In genomic region chr2:207291287-207292249, GRCh38 we compare ENCODE assay signal across 16 cellular contexts.
DNase-seq lines count a peak whose midpoint lies in the region; ATAC-seq and TF ChIP-seq lines count a peak whose summit lies in the region.
"Had no signal": no experiment of that assay in that cellular context is flagged by ENCODE, and none has a peak within 500 bp of the region (broad histone marks: within the 10 kb centered on the region; RNA-seq: fewer than 3 reads in every experiment).

No MANE protein-coding gene starts in this region.

- peaks cover 8 to 18% of the 10 kb centered on the region in 2 donors for H3K27me3 Mint-ChIP-seq in natural killer cell treated with Interleukin-12 subunit alpha and Interleukin-12 subunit beta and Interleukin-15 and Interleukin-18, amount 100 ng/mL, for 72 hours
- H3K27me3 Mint-ChIP-seq in natural killer cell (ENCODE audit: low read depth in 2 of 2), result peaks cover 3 to 20% of the 10 kb centered on the region in 2 donors
- no peaks in the 10 kb centered on the region for H3K27me3 Mint-ChIP-seq in stimulated activated naive B cell treated with anti-CD40 and anti-IgM and Interleukin-4, amounts not matched to agents 10 μg/mL and 1 μg/mL and 100 μg/mL, for 72 hours
- H3K27me3 Mint-ChIP-seq: central memory CD8-positive, alpha-beta T cell had no signal

- no peak for DNase-seq in natural killer cell treated with Interleukin-12 subunit alpha and Interleukin-12 subunit beta and Interleukin-15 and Interleukin-18, amount 100 ng/mL, for 72 hours (ENCODE audit: low spot score)
- DNase-seq in natural killer cell (no peak), posterior cingulate gyrus (no peak), NCI-H2081 (lab: John Stamatoyannopoulos, UW) (no peak)
- no peak for DNase-seq in stimulated activated naive B cell treated with anti-CD40 and anti-IgM and Interleukin-4, amounts not matched to agents 10 μg/mL and 1 μg/mL and 100 μg/mL, for 72 hours
- DNase-seq: amniotic stem cell; CD8-positive, alpha-beta memory T cell; DMS79 treated with DMSO at 0.1 percent for 48 hours; effector memory CD8-positive, alpha-beta T cell; NCI-H1092; pancreas; T1000 had no signal

- H3K4me1 Mint-ChIP-seq in natural killer cell treated with Interleukin-12 subunit alpha and Interleukin-12 subunit beta and Interleukin-15 and Interleukin-18, amount 100 ng/mL, for 72 hours (ENCODE audit: low read depth in 2 of 2), result peaks cover 6 to 24% of the 10 kb centered on the region in 2 donors
- H3K4me1 Mint-ChIP-seq in natural killer cell, result no peaks in the 10 kb centered on the region
- peaks cover 28 to 34% of the 10 kb centered on the region in 2 donors for H3K4me1 Mint-ChIP-seq in stimulated activated naive B cell treated with anti-CD40 and anti-IgM and Interleukin-4, amounts not matched to agents 10 μg/mL and 1 μg/mL and 100 μg/mL, for 72 hours
- H3K4me1 Mint-ChIP-seq: CD8-positive, alpha-beta memory T cell; central memory CD8-positive, alpha-beta T cell had no signal

- peak in 1 of 2 donors; percentile 69 for ATAC-seq in natural killer cell treated with Interleukin-12 subunit alpha and Interleukin-12 subunit beta and Interleukin-15 and Interleukin-18, amount 100 ng/mL, for 72 hours
- no peak for ATAC-seq in natural killer cell
- ATAC-seq in GM21717 (IDR thresholded peaks at IDR 0.05; ENCODE audit: unreplicated experiment), result peak; percentile 55
- peak; percentile 37 for ATAC-seq in HG03342 (IDR thresholded peaks at IDR 0.05; ENCODE audit: unreplicated experiment)
- ATAC-seq in stimulated activated naive B cell treated with anti-CD40 and anti-IgM and Interleukin-4, amounts not matched to agents 10 μg/mL and 1 μg/mL and 100 μg/mL, for 72 hours (replicated peaks), result peak; percentile 41 to 48
- no peak for ATAC-seq in HG02623 (IDR thresholded peaks at IDR 0.05; ENCODE audit: unreplicated experiment)
- ATAC-seq: effector memory CD8-positive, alpha-beta T cell; pancreas had no signal

- intact Hi-C loops in natural killer cell (cut with micrococcal nuclease) (no loop called here), posterior cingulate gyrus (cut with DNase I) (no loop called here)

- peak overlapping the region; percentile 3 to 16 for H3K27ac Mint-ChIP-seq in natural killer cell treated with Interleukin-12 subunit alpha and Interleukin-12 subunit beta and Interleukin-15 and Interleukin-18, amount 100 ng/mL, for 72 hours
- no peak overlapping the region for H3K27ac Mint-ChIP-seq in natural killer cell
- H3K27ac Mint-ChIP-seq in stimulated activated naive B cell treated with anti-CD40 and anti-IgM and Interleukin-4, amounts not matched to agents 10 μg/mL and 1 μg/mL and 100 μg/mL, for 72 hours, result peak overlapping the region; percentile 89
- H3K27ac Mint-ChIP-seq: CD8-positive, alpha-beta memory T cell; effector memory CD8-positive, alpha-beta T cell had no signal

- no peak for TF ChIP-seq CTCF in natural killer cell (IDR thresholded peaks at IDR 0.05)

- H3K9me3 Mint-ChIP-seq in natural killer cell treated with Interleukin-12 subunit alpha and Interleukin-12 subunit beta and Interleukin-15 and Interleukin-18, amount 100 ng/mL, for 72 hours, result peaks cover 8% of the 10 kb centered on the region
- H3K9me3 Mint-ChIP-seq in natural killer cell, result no peaks in the 10 kb centered on the region
- peaks cover 3 to 4% of the 10 kb centered on the region in 2 donors for H3K9me3 Mint-ChIP-seq in stimulated activated naive B cell treated with anti-CD40 and anti-IgM and Interleukin-4, amounts not matched to agents 10 μg/mL and 1 μg/mL and 100 μg/mL, for 72 hours
- H3K9me3 Mint-ChIP-seq: central memory CD8-positive, alpha-beta T cell had no signal

- no peak overlapping the region for H3K4me3 Mint-ChIP-seq in natural killer cell treated with Interleukin-12 subunit alpha and Interleukin-12 subunit beta and Interleukin-15 and Interleukin-18, amount 100 ng/mL, for 72 hours
- no peak overlapping the region for H3K4me3 Mint-ChIP-seq in natural killer cell
- H3K4me3 Mint-ChIP-seq in stimulated activated naive B cell treated with anti-CD40 and anti-IgM and Interleukin-4, amounts not matched to agents 10 μg/mL and 1 μg/mL and 100 μg/mL, for 72 hours, result no peak overlapping the region
- H3K4me3 Mint-ChIP-seq: CD8-positive, alpha-beta memory T cell; central memory CD8-positive, alpha-beta T cell; effector memory CD8-positive, alpha-beta T cell had no signal

- H3K36me3 Mint-ChIP-seq in natural killer cell treated with Interleukin-12 subunit alpha and Interleukin-12 subunit beta and Interleukin-15 and Interleukin-18, amount 100 ng/mL, for 72 hours, result peaks cover 11% of the 10 kb centered on the region
- no peaks in the 10 kb centered on the region for H3K36me3 Mint-ChIP-seq in natural killer cell
- peaks cover 2 to 10% of the 10 kb centered on the region in 2 donors for H3K36me3 Mint-ChIP-seq in stimulated activated naive B cell treated with anti-CD40 and anti-IgM and Interleukin-4, amounts not matched to agents 10 μg/mL and 1 μg/mL and 100 μg/mL, for 72 hours
- H3K36me3 Mint-ChIP-seq: CD8-positive, alpha-beta memory T cell had no signal

Comparison
In these comparisons a context has a peak if more than half of its experiments do, and no peak if none do; other contexts are left out.
1. H3K27ac Mint-ChIP-seq: peak in natural killer cell treated with Interleukin-12 subunit alpha and Interleukin-12 subunit beta and Interleukin-15 and Interleukin-18, amount 100 ng/mL, for 72 hours (2 of 2) and stimulated activated naive B cell treated with anti-CD40 and anti-IgM and Interleukin-4, amounts not matched to agents 10 μg/mL and 1 μg/mL and 100 μg/mL, for 72 hours (single experiment); none in natural killer cell (0 of 2).
2. ATAC-seq: peak in GM21717 (single experiment), HG03342 (single experiment) and stimulated activated naive B cell treated with anti-CD40 and anti-IgM and Interleukin-4, amounts not matched to agents 10 μg/mL and 1 μg/mL and 100 μg/mL, for 72 hours (2 of 2); none in natural killer cell (0 of 3) and HG02623 (single experiment).